Comparison of ENCODE assay signal across 19 cellular contexts in genomic region chr16:74825941-74826340, GRCh38.
"Had no signal": no experiment of that assay in that cellular context is flagged by ENCODE, and none has a peak within 500 bp of the region (broad histone marks: within the 10 kb centered on the region; RNA-seq: fewer than 3 reads in every experiment).

No MANE protein-coding gene starts in this region.

- H3K27me3 ChIP-seq: ascending aorta, thyroid gland had no signal

- H3K9me3 ChIP-seq: thyroid gland had no signal

- H3K36me3 ChIP-seq: ascending aorta, thyroid gland had no signal

- DNase-seq: activated CD4-positive, alpha-beta T cell treated with anti-CD3 and anti-CD28 coated beads, Interleukin-2, amount 50 U/mL, for 1 hour; activated CD4-positive, CD25-positive, alpha-beta regulatory T cell treated with anti-CD3 and anti-CD28 coated beads, Interleukin-2, amount 50 U/mL, for 72 hours; activated CD8-positive, alpha-beta memory T cell treated with anti-CD3 and anti-CD28 coated beads, Interleukin-2, amount 50 U/mL, for 48 hours; activated effector memory CD4-positive, alpha-beta T cell treated with Interleukin-2 at 50 U/mL for 16 hours; activated naive CD4-positive, alpha-beta T cell treated with anti-CD3 and anti-CD28 coated beads, Interleukin-2, amount 10 ng/mL, durations not matched to agents 7 days and 5 days; activated naive CD8-positive, alpha-beta T cell treated with anti-CD3 and anti-CD28 coated beads, Interleukin-2, amount 50 U/mL, for 24 hours; activated T-cell treated with anti-CD3 and anti-CD28 coated beads, Interleukin-2, amount 50 U/mL, for 48 hours; cerebellar nuclear complex; effector CD4-positive, alpha-beta T cell; left cardiac atrium; nucleus accumbens; stimulated activated CD4-positive, alpha-beta T cell treated with anti-CD3 and anti-CD28 coated beads, Interleukin-1b, Interleukin-23, amount 100 ng/mL, for 48 hours; stimulated activated CD8-positive, alpha-beta memory T cell treated with anti-CD3 and anti-CD28 coated beads, Interleukin-4, amount 100 ng/mL, for 48 hours; stimulated activated naive CD4-positive, alpha-beta T cell; T-helper 1 cell; T1000; thyroid gland had no signal

- H3K27ac ChIP-seq: ascending aorta, thyroid gland had no signal

- H3K4me1 ChIP-seq: ascending aorta, thyroid gland had no signal

- H3K4me3 ChIP-seq: ascending aorta, thyroid gland had no signal

- FAIRE-seq: urothelium cell line had no signal
